ENCODE assay signal across 2 cellular contexts in the genomic region with DNA sequence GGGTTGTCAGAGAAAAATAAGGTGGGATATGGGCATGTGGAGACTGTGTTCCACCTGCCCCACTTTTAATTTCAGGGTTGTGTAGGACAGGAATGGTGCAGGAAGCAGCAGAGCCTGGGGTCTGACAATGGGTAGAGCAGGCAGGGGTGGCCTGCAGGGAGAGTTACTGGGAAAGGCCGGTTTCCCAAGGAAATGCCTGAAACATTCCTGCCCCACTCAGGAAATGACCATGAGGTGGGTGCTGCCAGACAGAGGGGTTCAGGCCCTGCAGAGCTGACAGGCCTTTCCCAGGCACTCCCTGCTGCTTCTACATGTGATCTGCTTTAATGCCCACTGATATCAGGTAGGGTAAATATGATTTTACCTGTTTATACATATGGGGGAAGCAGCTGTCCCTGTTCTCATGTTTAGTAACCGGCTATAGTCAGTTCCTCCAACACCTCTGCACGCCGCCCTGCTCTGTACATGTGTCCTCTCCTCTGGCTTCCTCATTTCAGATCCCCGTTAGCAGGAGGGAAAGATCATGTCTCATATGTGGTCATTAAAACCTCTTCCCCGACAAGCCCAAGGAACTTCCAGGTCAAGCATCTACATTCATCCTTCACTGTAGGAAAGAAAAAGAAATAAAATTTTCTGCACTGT.
TF ChIP-seq lines count a peak whose summit lies in the region.

No MANE protein-coding gene starts in this region.

TF ChIP-seq in IMR-90, 13 proteins besides CTCF, POLR2A, EP300 and RAD21:
- TF ChIP-seq MAFK (IDR thresholded peaks at IDR 0.05; ENCODE audit: low read depth, low read length) = no peak
- TF ChIP-seq, protein P1, sequence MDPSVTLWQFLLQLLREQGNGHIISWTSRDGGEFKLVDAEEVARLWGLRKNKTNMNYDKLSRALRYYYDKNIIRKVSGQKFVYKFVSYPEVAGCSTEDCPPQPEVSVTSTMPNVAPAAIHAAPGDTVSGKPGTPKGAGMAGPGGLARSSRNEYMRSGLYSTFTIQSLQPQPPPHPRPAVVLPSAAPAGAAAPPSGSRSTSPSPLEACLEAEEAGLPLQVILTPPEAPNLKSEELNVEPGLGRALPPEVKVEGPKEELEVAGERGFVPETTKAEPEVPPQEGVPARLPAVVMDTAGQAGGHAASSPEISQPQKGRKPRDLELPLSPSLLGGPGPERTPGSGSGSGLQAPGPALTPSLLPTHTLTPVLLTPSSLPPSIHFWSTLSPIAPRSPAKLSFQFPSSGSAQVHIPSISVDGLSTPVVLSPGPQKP (IDR thresholded peaks at IDR 0.05; ENCODE audit: borderline replicate concordance, low read depth, low read length) = no peak
- TF ChIP-seq RCOR1 (IDR thresholded peaks at IDR 0.05; ENCODE audit: insufficient replicate concordance, low read length) = no peak
- no peak for TF ChIP-seq NFE2L2 (IDR thresholded peaks at IDR 0.05; ENCODE audit: low read depth, low read length)
- no peak for TF ChIP-seq CEBPB (IDR thresholded peaks at IDR 0.05; ENCODE audit: low read depth, low read length)
- no peak for TF ChIP-seq FOS (IDR thresholded peaks at IDR 0.05; ENCODE audit: low read depth, low read length)
- no peak for TF ChIP-seq CHD1 (IDR thresholded peaks at IDR 0.05; ENCODE audit: low read depth, low read length)
- no peak for TF ChIP-seq SMC3 (IDR thresholded peaks at IDR 0.05; ENCODE audit: low read depth, low read length)
- TF ChIP-seq MAZ (IDR thresholded peaks at IDR 0.05; ENCODE audit: borderline replicate concordance, low read depth, low read length) = no peak
- TF ChIP-seq, protein P2, sequence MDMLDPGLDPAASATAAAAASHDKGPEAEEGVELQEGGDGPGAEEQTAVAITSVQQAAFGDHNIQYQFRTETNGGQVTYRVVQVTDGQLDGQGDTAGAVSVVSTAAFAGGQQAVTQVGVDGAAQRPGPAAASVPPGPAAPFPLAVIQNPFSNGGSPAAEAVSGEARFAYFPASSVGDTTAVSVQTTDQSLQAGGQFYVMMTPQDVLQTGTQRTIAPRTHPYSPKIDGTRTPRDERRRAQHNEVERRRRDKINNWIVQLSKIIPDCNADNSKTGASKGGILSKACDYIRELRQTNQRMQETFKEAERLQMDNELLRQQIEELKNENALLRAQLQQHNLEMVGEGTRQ (IDR thresholded peaks at IDR 0.05; ENCODE audit: low read depth, low read length) = no peak
- no peak for TF ChIP-seq BHLHE40 (IDR thresholded peaks at IDR 0.05; ENCODE audit: low read depth, low read length)
- TF ChIP-seq MXI1 (IDR thresholded peaks at IDR 0.05; ENCODE audit: borderline replicate concordance, low read depth, low read length) = no peak
- TF ChIP-seq RFX5 (IDR thresholded peaks at IDR 0.05; ENCODE audit: low read depth, low read length) = no peak

TF ChIP-seq in K562, 482 proteins besides CTCF, POLR2A, EP300 and RAD21:
- TF ChIP-seq SPI1 (IDR thresholded peaks at IDR 0.05; ENCODE audit: borderline replicate concordance, low read depth, low read length) (peak; percentile 55; the same call in 1 of the 2 replicates), NCOA2 (IDR thresholded peaks at IDR 0.05; ENCODE audit: partially characterized antibody in 2 of 2) (no peak)
